In the genomic region with DNA sequence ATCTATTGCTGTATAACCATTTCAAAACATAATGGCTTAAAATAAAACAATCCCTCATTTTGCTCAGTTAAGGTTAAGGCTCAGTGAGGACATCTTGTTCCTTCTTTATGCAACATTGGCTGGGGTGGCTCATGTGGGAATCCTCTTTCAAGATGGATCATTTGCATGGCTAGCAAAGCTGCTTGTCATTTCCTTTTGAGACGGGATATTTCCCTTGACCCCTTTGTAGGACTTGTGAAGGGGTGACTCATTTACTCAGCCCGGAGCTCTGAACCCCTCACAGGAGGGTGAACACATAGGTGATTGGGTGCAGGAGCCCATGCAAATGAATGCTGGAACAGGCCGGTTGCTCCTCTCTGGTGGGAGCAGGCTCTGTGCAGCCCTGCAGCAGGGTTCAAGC, we compare ENCODE assay signal across 16 cellular contexts. TPM values are rescaled to one million over a fixed set of nuclear protein-coding genes. Genes with fewer than 3 reads are reported as not detected.
DNase-seq lines count a peak whose midpoint lies in the region; ATAC-seq, FAIRE-seq and TF ChIP-seq lines count a peak whose summit lies in the region.
"Had no signal": no experiment of that assay in that cellular context is flagged by ENCODE, and none has a peak within 500 bp of the region (broad histone marks: within the 10 kb centered on the region; RNA-seq: fewer than 3 reads in every experiment).

No MANE protein-coding gene starts in this region.

- H2BK15ac ChIP-seq in IMR-90 (ENCODE audit: low read depth, low read length): 0 out of 3 replicates have a peak overlapping the region, but pooled peaks have one; percentile 74

- peaks cover 8% of the 10 kb centered on the region for H3K9me3 ChIP-seq in IMR-90 (ENCODE audit: control insufficient read depth, insufficient read depth, low read length)

- no peak overlapping the region for H3K27ac ChIP-seq in IMR-90 (ENCODE audit: insufficient read depth, low read length)
- H3K27ac ChIP-seq: BLaER1 treated with 17β-estradiol and CSF1 and Interleukin-3, amounts not matched to agents 10 nM and 100 nM had no signal

- H3K56ac ChIP-seq in IMR-90 (ENCODE audit: extremely low read depth, insufficient read depth, low read length): no peak overlapping the region

- no peaks in the 10 kb centered on the region for H3K36me3 ChIP-seq in IMR-90 (ENCODE audit: control insufficient read depth, insufficient read depth, low read length)
- H3K36me3 ChIP-seq: BLaER1 treated with 17β-estradiol and CSF1 and Interleukin-3, amounts not matched to agents 10 nM and 100 nM had no signal

- DNase-seq in IMR-90 (peak; percentile 46), dermis blood vessel endothelial cell (peak; percentile 9), kidney tubule cell (ENCODE audit: low spot score) (peak; percentile 77), frontal cortex (ENCODE audit: low spot score in 2 of 2) (no peak), sciatic nerve (ENCODE audit: low spot score) (no peak)
- DNase-seq in activated effector memory CD4-positive, alpha-beta T cell treated with Interleukin-2 at 50 U/mL for 16 hours: no peak
- DNase-seq: DMS 273 treated with DMSO at 0.1 percent for 48 hours, NCI-H146, NCI-H226, NCI-H526 treated with DMSO at 0.1 percent for 48 hours, PC-3 had no signal

- no peak for TF ChIP-seq POLR2A in IMR-90 (IDR thresholded peaks at IDR 0.05; ENCODE audit: low read depth, low read length)

- no peak overlapping the region for H2BK120ac ChIP-seq in IMR-90 (ENCODE audit: low read depth, low read length)

- no peaks in the 10 kb centered on the region; the same call in 1 of the 2 replicates for H3K4me1 ChIP-seq in IMR-90 (ENCODE audit: control insufficient read depth, insufficient read depth, low read length)

- no peak overlapping the region for H3K4ac ChIP-seq in IMR-90 (ENCODE audit: low read depth, low read length)

- no peak overlapping the region for H3K4me2 ChIP-seq in IMR-90 (ENCODE audit: low read depth, low read length)
- H3K4me2 ChIP-seq: BLaER1 treated with 17β-estradiol and CSF1 and Interleukin-3, amounts not matched to agents 10 nM and 100 nM had no signal

- no peak overlapping the region for H2AK9ac ChIP-seq in IMR-90 (replicated peaks; ENCODE audit: low read depth, low read length, poor library complexity)

- no peak for TF ChIP-seq RAD21 in IMR-90 (IDR thresholded peaks at IDR 0.05; ENCODE audit: low read length)

- FAIRE-seq in frontal cortex (lab: Jason Lieb, UNC): no peak
- FAIRE-seq: H54, HTR-8/SVneo had no signal

- intact Hi-C loops in IMR-90 (cut with micrococcal nuclease): loop anchor here (10.0 kb wide), 1 partner anchor 936 kb away; no protein-coding TSS in a partner anchor
- intact Hi-C loops in sciatic nerve (cut with DNase I): loop anchor here (10.0 kb wide), 1 partner anchor 1206 kb away; no protein-coding TSS in a partner anchor

- ATAC-seq in IMR-90 (ENCODE audit: low read depth) (no peak), sciatic nerve (no peak), HG03196 (IDR thresholded peaks at IDR 0.05; ENCODE audit: unreplicated experiment) (no peak)
- ATAC-seq: PC-3 had no signal

- no peak overlapping the region for H4K91ac ChIP-seq in IMR-90 (ENCODE audit: insufficient read depth, low read depth, low read length)

- peak overlapping the region; percentile 23 for H2AFZ ChIP-seq in IMR-90 (replicated peaks; ENCODE audit: low read length, poor library complexity)

- no peak overlapping the region for H2AK5ac ChIP-seq in IMR-90 (ENCODE audit: low read depth, low read length)

- in situ Hi-C loops in IMR-90 (cut with MboI; ENCODE audit: low sequenced_read_pairs): loop anchor here (25.0 kb wide), 1 partner anchor 649 kb away; no protein-coding TSS in a partner anchor

- H3K79me1 ChIP-seq in IMR-90 (ENCODE audit: low read depth in 1 of 2, low read length in 2 of 2): no peaks in the 10 kb centered on the region

- WGBS in IMR-90 (ENCODE audit: extremely low coverage in 2 of 2, insufficient read length in 1 of 2), 2 experiments: no CpG with 5 or more reads among the region's 3 CpGs

- no TSS peak for BruUV-seq in IMR-90 (replicated peaks; lab: Mats Ljungman, UMichigan)

- no peak overlapping the region for H3K4me3 ChIP-seq in IMR-90 (ENCODE audit: insufficient read depth, low read depth, low read length)
- H3K4me3 ChIP-seq: BLaER1 treated with 17β-estradiol and CSF1 and Interleukin-3, amounts not matched to agents 10 nM and 100 nM had no signal

- no peaks in the 10 kb centered on the region for H3K9me1 ChIP-seq in IMR-90 (ENCODE audit: insufficient read depth, low read length)

- H3K18ac ChIP-seq in IMR-90 (ENCODE audit: low read depth, low read length): no peak overlapping the region

- POLR2A ChIA-PET in IMR-90 (lab: Charles Lee; ENCODE audit: unreplicated experiment): no interaction called here

- H4K8ac ChIP-seq in IMR-90 (ENCODE audit: low read depth in 2 of 2, low read length in 2 of 2): no peak overlapping the region

- peak overlapping the region; percentile 11; the same call in 1 of the 2 replicates for H3K14ac ChIP-seq in IMR-90 (replicated peaks; ENCODE audit: low read depth, low read length)

- no peak for TF ChIP-seq CTCF in IMR-90 (conservative IDR thresholded peaks at IDR 0.05; ENCODE audit: low read depth, low read length)

- no peak overlapping the region for H2BK5ac ChIP-seq in IMR-90 (ENCODE audit: low read depth, low read length, poor library complexity, severe bottlenecking)

- H2BK20ac ChIP-seq in IMR-90 (ENCODE audit: low read depth, low read length): no peak overlapping the region

- dilution Hi-C loops in IMR-90 (cut with HindIII; ENCODE audit: low sequenced_read_pairs, unreplicated experiment): no loop called here

- no peak overlapping the region for H3K9ac ChIP-seq in IMR-90 (ENCODE audit: low read depth, low read length)
- H3K9ac ChIP-seq: BLaER1 treated with 17β-estradiol and CSF1 and Interleukin-3, amounts not matched to agents 10 nM and 100 nM had no signal

- H3K27me3 ChIP-seq in IMR-90 (ENCODE audit: control insufficient read depth, insufficient read depth, low read length): no peaks in the 10 kb centered on the region
- H3K27me3 ChIP-seq: BLaER1 treated with 17β-estradiol and CSF1 and Interleukin-3, amounts not matched to agents 10 nM and 100 nM had no signal

- H3K23ac ChIP-seq in IMR-90 (ENCODE audit: low read depth, low read length): no peak overlapping the region

- H4K20me1 ChIP-seq in IMR-90 (ENCODE audit: insufficient read depth, low read length): no peaks in the 10 kb centered on the region
- H4K20me1 ChIP-seq: BLaER1 treated with 17β-estradiol and CSF1 and Interleukin-3, amounts not matched to agents 10 nM and 100 nM had no signal

- H4K5ac ChIP-seq in IMR-90 (ENCODE audit: low read depth, low read length): no peak overlapping the region

- CTCF ChIA-PET in IMR-90 (lab: Yijun Ruan, JAX): interaction anchor here (1.5 kb wide), 1 partner anchor 585 kb away, joined by 3 read pairs; a partner anchor contains a TSS

TF ChIP-seq in IMR-90, 13 proteins besides CTCF, POLR2A, EP300 and RAD21:
- TF ChIP-seq CHD1 (IDR thresholded peaks at IDR 0.05; ENCODE audit: low read depth, low read length): no peak
- no peak for TF ChIP-seq MXI1 (IDR thresholded peaks at IDR 0.05; ENCODE audit: borderline replicate concordance, low read depth, low read length)
- TF ChIP-seq, protein P1, sequence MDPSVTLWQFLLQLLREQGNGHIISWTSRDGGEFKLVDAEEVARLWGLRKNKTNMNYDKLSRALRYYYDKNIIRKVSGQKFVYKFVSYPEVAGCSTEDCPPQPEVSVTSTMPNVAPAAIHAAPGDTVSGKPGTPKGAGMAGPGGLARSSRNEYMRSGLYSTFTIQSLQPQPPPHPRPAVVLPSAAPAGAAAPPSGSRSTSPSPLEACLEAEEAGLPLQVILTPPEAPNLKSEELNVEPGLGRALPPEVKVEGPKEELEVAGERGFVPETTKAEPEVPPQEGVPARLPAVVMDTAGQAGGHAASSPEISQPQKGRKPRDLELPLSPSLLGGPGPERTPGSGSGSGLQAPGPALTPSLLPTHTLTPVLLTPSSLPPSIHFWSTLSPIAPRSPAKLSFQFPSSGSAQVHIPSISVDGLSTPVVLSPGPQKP (IDR thresholded peaks at IDR 0.05; ENCODE audit: borderline replicate concordance, low read depth, low read length): no peak
- no peak for TF ChIP-seq MAFK (IDR thresholded peaks at IDR 0.05; ENCODE audit: low read depth, low read length)
- no peak for TF ChIP-seq RCOR1 (IDR thresholded peaks at IDR 0.05; ENCODE audit: insufficient replicate concordance, low read length)
- no peak for TF ChIP-seq BHLHE40 (IDR thresholded peaks at IDR 0.05; ENCODE audit: low read depth, low read length)
- TF ChIP-seq, protein P2, sequence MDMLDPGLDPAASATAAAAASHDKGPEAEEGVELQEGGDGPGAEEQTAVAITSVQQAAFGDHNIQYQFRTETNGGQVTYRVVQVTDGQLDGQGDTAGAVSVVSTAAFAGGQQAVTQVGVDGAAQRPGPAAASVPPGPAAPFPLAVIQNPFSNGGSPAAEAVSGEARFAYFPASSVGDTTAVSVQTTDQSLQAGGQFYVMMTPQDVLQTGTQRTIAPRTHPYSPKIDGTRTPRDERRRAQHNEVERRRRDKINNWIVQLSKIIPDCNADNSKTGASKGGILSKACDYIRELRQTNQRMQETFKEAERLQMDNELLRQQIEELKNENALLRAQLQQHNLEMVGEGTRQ (IDR thresholded peaks at IDR 0.05; ENCODE audit: low read depth, low read length): no peak
- no peak for TF ChIP-seq FOS (IDR thresholded peaks at IDR 0.05; ENCODE audit: low read depth, low read length)
- TF ChIP-seq SMC3 (IDR thresholded peaks at IDR 0.05; ENCODE audit: low read depth, low read length): no peak
- no peak for TF ChIP-seq NFE2L2 (IDR thresholded peaks at IDR 0.05; ENCODE audit: low read depth, low read length)
- no peak for TF ChIP-seq MAZ (IDR thresholded peaks at IDR 0.05; ENCODE audit: borderline replicate concordance, low read depth, low read length)
- TF ChIP-seq RFX5 (IDR thresholded peaks at IDR 0.05; ENCODE audit: low read depth, low read length): no peak
- no peak for TF ChIP-seq CEBPB (IDR thresholded peaks at IDR 0.05; ENCODE audit: low read depth, low read length)

RNA-seq across cellular contexts. Expression of a gene that starts 15.9 kb away (rescaled TPM):
- total RNA-seq in IMR-90 (2012; rRNA removed): not detected in 2 replicates
- not detected in 2 replicates for polyA plus RNA-seq in IMR-90 (2012; rRNA removed)
- not detected in 2 replicates for polyA plus RNA-seq in IMR-90 (2012; cell fraction: cytosol; rRNA removed)
- polyA plus RNA-seq in IMR-90 (2012; cell fraction: nucleus; rRNA removed; ENCODE audit: low replicate concordance): not detected in 2 replicates
- total RNA-seq in dermis blood vessel endothelial cell: not detected in 2 replicates
- not detected for total RNA-seq in frontal cortex
- not detected for total RNA-seq in sciatic nerve
- total RNA-seq: PC-3, SK-MEL-5 had no signal

RNA-seq across cellular contexts. Expression of a gene that starts 19.5 kb away (rescaled TPM):
- total RNA-seq in IMR-90 (2012; rRNA removed): under 0.01 TPM in 1 of 2 replicates, not detected in the other
- not detected in 2 replicates for polyA plus RNA-seq in IMR-90 (2012; rRNA removed)
- polyA plus RNA-seq in IMR-90 (2012; cell fraction: cytosol; rRNA removed): not detected in 2 replicates
- polyA plus RNA-seq in IMR-90 (2012; cell fraction: nucleus; rRNA removed; ENCODE audit: low replicate concordance): 0.05 TPM in 1 of 2 replicates, not detected in the other
- not detected in 2 replicates for total RNA-seq in dermis blood vessel endothelial cell
- under 0.01 TPM for total RNA-seq in frontal cortex
- total RNA-seq in sciatic nerve: not detected
- total RNA-seq: PC-3, SK-MEL-5 had no signal

Comparison
In these comparisons a context has a peak if more than half of its experiments do, and no peak if none do; other contexts are left out.
1. DNase-seq: peak in IMR-90 (single experiment), dermis blood vessel endothelial cell (single experiment) and kidney tubule cell (single experiment); none in activated effector memory CD4-positive, alpha-beta T cell treated with Interleukin-2 at 50 U/mL for 16 hours (single experiment), frontal cortex (0 of 2) and sciatic nerve (single experiment).